In the genomic region with DNA sequence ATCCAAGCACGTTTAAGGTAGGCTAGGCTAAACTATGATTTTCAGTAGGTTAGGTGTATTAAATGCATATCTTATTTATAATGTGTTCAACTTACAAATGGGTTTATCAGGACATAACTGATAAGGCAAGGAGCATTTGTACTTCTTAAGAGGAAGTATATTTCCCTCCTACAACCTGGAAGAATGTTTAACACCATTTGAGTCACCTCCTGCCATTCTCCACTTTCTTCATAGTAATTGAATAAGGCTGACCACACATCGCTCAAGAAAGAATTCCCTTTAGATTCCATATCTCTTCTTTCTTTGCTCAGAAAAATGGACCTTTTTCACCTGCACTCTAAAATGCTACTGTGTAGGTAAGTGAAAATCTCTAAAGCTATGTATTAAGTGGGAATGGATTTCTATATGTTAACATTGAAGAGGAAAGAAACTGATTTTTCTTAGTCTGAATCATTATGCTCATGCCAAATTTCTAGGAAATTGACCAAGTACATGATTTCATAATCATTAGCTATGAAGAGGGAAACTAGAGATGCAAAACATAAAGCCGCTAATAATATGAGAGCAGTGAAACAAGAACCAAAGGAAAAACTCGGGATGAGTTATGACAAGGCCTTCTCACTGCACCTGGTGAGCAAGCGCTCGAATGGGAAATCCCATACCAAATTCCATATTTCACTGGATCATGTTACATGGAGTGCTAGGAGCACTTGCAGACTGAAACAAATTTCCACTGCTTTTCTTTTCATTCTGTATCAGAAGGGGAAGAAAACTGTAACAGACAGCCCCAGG, we compare ENCODE assay signal across 16 cellular contexts.
DNase-seq lines count a peak whose midpoint lies in the region; ATAC-seq and TF ChIP-seq lines count a peak whose summit lies in the region.
"Had no signal": no experiment of that assay in that cellular context is flagged by ENCODE, and none has a peak within 500 bp of the region (broad histone marks: within the 10 kb centered on the region; RNA-seq: fewer than 3 reads in every experiment).

No MANE protein-coding gene starts in this region.

- ATAC-seq in gastrocnemius medialis (peak; percentile 64 to 86), HG02970 (IDR thresholded peaks at IDR 0.05; ENCODE audit: low FRiP score, unreplicated experiment) (no peak), HG03457 (IDR thresholded peaks at IDR 0.05; ENCODE audit: unreplicated experiment) (no peak)
- ATAC-seq: CD8-positive, alpha-beta T cell had no signal

- in situ Hi-C loops in gastrocnemius medialis (cut with MboI; ENCODE audit: low sequenced_read_pairs in 4 of 4): no loop called here

- H3K36me3 ChIP-seq in SJCRH30 (no peaks in the 10 kb centered on the region), gastrocnemius medialis (no peaks in the 10 kb centered on the region)

- TF ChIP-seq POLR2A in gastrocnemius medialis (IDR thresholded peaks at IDR 0.05): no peak

- DNase-seq in NCI-H2196 (lab: John Stamatoyannopoulos, UW; ENCODE audit: unreplicated experiment): peak; percentile 41
- DNase-seq in NCI-H2196 treated with DMSO at 0.1 percent for 48 hours (lab: John Stamatoyannopoulos, UW; ENCODE audit: unreplicated experiment): no peak
- DNase-seq in SJCRH30: peak; percentile 5 to 40
- DNase-seq in fibroblast of pulmonary artery (ENCODE audit: low read depth): peak; percentile 50
- no peak for DNase-seq in gastrocnemius medialis
- DNase-seq in dedifferentiated amniotic fluid mesenchymal stem cell (ENCODE audit: extremely low spot score): no peak
- DNase-seq: activated naive CD4-positive, alpha-beta T cell treated with anti-CD3 and anti-CD28 coated beads, Interleukin-2, amount 50 U/mL, for 16 hours; caudate nucleus; CD8-positive, alpha-beta T cell; H9; hippocampal formation; NCI-H774; T-helper 2 cell had no signal

- H3K4me3 ChIP-seq in SJCRH30: no peak overlapping the region
- no peak overlapping the region for H3K4me3 ChIP-seq in fibroblast of pulmonary artery (replicated peaks; ENCODE audit: low read depth, low read length)
- no peak overlapping the region for H3K4me3 ChIP-seq in gastrocnemius medialis

- H3K4me1 ChIP-seq in SJCRH30 (peaks cover 12% of the 10 kb centered on the region), gastrocnemius medialis (peaks cover 2 to 8% of the 10 kb centered on the region in 2 donors)

- peaks cover 6% of the 10 kb centered on the region for H3K27me3 ChIP-seq in SJCRH30
- no peaks in the 10 kb centered on the region for H3K27me3 ChIP-seq in gastrocnemius medialis

- no peak overlapping the region for H3K27ac ChIP-seq in SJCRH30
- H3K27ac ChIP-seq in gastrocnemius medialis: no peak overlapping the region
- H3K27ac ChIP-seq: epithelial cell of prostate had no signal

- H3K9me3 ChIP-seq in SJCRH30 (replicated peaks): no peaks in the 10 kb centered on the region; the same call in 1 of the 2 replicates
- no peaks in the 10 kb centered on the region for H3K9me3 ChIP-seq in gastrocnemius medialis

- intact Hi-C loops in gastrocnemius medialis (cut with DNase I; ENCODE audit: low total_unique reads): no loop called here

- TF ChIP-seq CTCF in fibroblast of pulmonary artery (IDR thresholded peaks at IDR 0.05; ENCODE audit: low read length, missing control alignments): no peak
- TF ChIP-seq CTCF in gastrocnemius medialis (IDR thresholded peaks at IDR 0.05 in 4 of 5, conservative IDR thresholded peaks at IDR 0.05 in 1 of 5): no peak

Comparison
In these comparisons a context has a peak if more than half of its experiments do, and no peak if none do; other contexts are left out.
1. DNase-seq: peak in NCI-H2196 (single experiment), SJCRH30 (2 of 2) and fibroblast of pulmonary artery (single experiment); none in NCI-H2196 treated with DMSO at 0.1 percent for 48 hours (single experiment), gastrocnemius medialis (0 of 2) and dedifferentiated amniotic fluid mesenchymal stem cell (single experiment).
2. ATAC-seq: peak in gastrocnemius medialis (2 of 2); none in HG02970 (single experiment) and HG03457 (single experiment).